8 cellular contexts compared by ENCODE assay signal in genomic region chr6:34237722-34238506, GRCh38. TPM values are rescaled to one million over a fixed set of nuclear protein-coding genes. Genes with fewer than 3 reads are reported as not detected.
DNase-seq lines count a peak whose midpoint lies in the region; ATAC-seq and TF ChIP-seq lines count a peak whose summit lies in the region.

No MANE protein-coding gene starts in this region.

- peak overlapping the region; percentile 88 for H2AK5ac ChIP-seq in neuronal stem cell (ENCODE audit: low read depth, low read length)

- WGBS in neuronal stem cell (ENCODE audit: extremely low coverage in 2 of 2, insufficient read length in 2 of 2, insufficient replicate concordance in 1 of 2), 2 donors, result no CpG with 5 or more reads among the region's 64 CpGs

- no peak overlapping the region for H4K91ac ChIP-seq in neuronal stem cell (ENCODE audit: low read depth, low read length, poor library complexity)

- H3K9me3 ChIP-seq in HCT116 (ENCODE audit: control insufficient read depth in 1 of 2, insufficient read depth in 1 of 2, low read depth in 1 of 2, low read length in 2 of 2) (no peaks in the 10 kb centered on the region), neuronal stem cell (replicated peaks in 1 of 2; ENCODE audit: control insufficient read depth in 2 of 2, insufficient read depth in 1 of 2, low read depth in 1 of 2, low read length in 2 of 2) (no peaks in the 10 kb centered on the region), vagina (no peaks in the 10 kb centered on the region)

- H3K14ac ChIP-seq in neuronal stem cell (ENCODE audit: low read length), result peak overlapping the region; percentile 33

- no peak overlapping the region for H4K8ac ChIP-seq in neuronal stem cell (ENCODE audit: low read depth, low read length)

- no peak overlapping the region for H2BK15ac ChIP-seq in neuronal stem cell (ENCODE audit: low read length)

- ATAC-seq in HCT116, result no peak
- no peak for ATAC-seq in foreskin keratinocyte
- no peak for ATAC-seq in HG02623 (IDR thresholded peaks at IDR 0.05; ENCODE audit: unreplicated experiment)

- RAD21 ChIA-PET in HCT116 (lab: Charles Lee; ENCODE audit: low non-redundant PET in 1 of 2, low total read pairs in 2 of 2, uncharacterized antibody in 2 of 2, unreplicated experiment in 2 of 2), result no interaction called here

- CTCF ChIA-PET in HCT116 (lab: Charles Lee), result interaction anchor here (1.7 kb wide), 1 partner anchor 42 kb away, joined by 5 read pairs; no protein-coding TSS in a partner anchor

- TF ChIP-seq CTCF in HCT116 (IDR thresholded peaks at IDR 0.05 in 2 of 3, conservative IDR thresholded peaks at IDR 0.05 in 1 of 3; ENCODE audit: borderline replicate concordance in 1 of 3, insufficient read depth in 1 of 3, low read depth in 2 of 3, low read length in 2 of 3) (peak in 1 of 3 experiments; percentile 38; a peak in 3 of 6 replicates), foreskin keratinocyte (conservative IDR thresholded peaks at IDR 0.05) (peak; percentile 47), vagina (IDR thresholded peaks at IDR 0.05) (peak in 1 of 3 experiments; percentile 8)

- no peaks in the 10 kb centered on the region for H3K27me3 ChIP-seq in HCT116 (ENCODE audit: insufficient read depth, low read length)
- no peaks in the 10 kb centered on the region for H3K27me3 ChIP-seq in foreskin keratinocyte
- no peaks in the 10 kb centered on the region for H3K27me3 ChIP-seq in neuronal stem cell (ENCODE audit: control insufficient read depth in 3 of 3, insufficient read depth in 3 of 3, low read depth in 1 of 3, low read length in 3 of 3)
- H3K27me3 ChIP-seq in vagina, result no peaks in the 10 kb centered on the region

- peak overlapping the region; percentile 36 for H2BK12ac ChIP-seq in neuronal stem cell (ENCODE audit: low read length)

- no peak overlapping the region for H2BK120ac ChIP-seq in neuronal stem cell (ENCODE audit: low read depth, low read length)

- peak overlapping the region; percentile 84 for H3K4ac ChIP-seq in neuronal stem cell (ENCODE audit: low read length)

- H3K79me2 ChIP-seq in HCT116 (ENCODE audit: insufficient read depth, low read length), result peaks cover 60% of the 10 kb centered on the region

- H3K4me2 ChIP-seq in HCT116 (ENCODE audit: low read length), result peak overlapping the region; percentile 87
- H3K4me2 ChIP-seq in neuronal stem cell (ENCODE audit: insufficient read depth, low read length, poor library complexity, severe bottlenecking), result peak overlapping the region; percentile 71

- intact Hi-C loops in HCT116 (cut with micrococcal nuclease), result no loop called here
- intact Hi-C loops in vagina (cut with DNase I), result no loop called here

- H3K27ac ChIP-seq in HCT116 (ENCODE audit: low read depth, low read length), result peak overlapping the region; percentile 95
- peak overlapping the region; percentile 74 for H3K27ac ChIP-seq in foreskin keratinocyte
- peak overlapping the region; percentile 69 for H3K27ac ChIP-seq in neuronal stem cell (replicated peaks; ENCODE audit: low read length)
- H3K27ac ChIP-seq in vagina, result peak overlapping the region; percentile 75

- H3K9me2 ChIP-seq in HCT116 (ENCODE audit: insufficient read depth), result no peaks in the 10 kb centered on the region

- H3K36me3 ChIP-seq in HCT116 (ENCODE audit: control insufficient read depth in 1 of 2, insufficient read depth in 2 of 2, low read length in 2 of 2) (peaks cover 13 to 48% of the 10 kb centered on the region in 2 experiments; a peak in 2 of 4 replicates), neuronal stem cell (replicated peaks in 1 of 2; ENCODE audit: control insufficient read depth in 2 of 2, insufficient read depth in 2 of 2, low read length in 2 of 2) (peaks cover 23 to 42% of the 10 kb centered on the region in 2 donors), vagina (peaks cover 0 to 8% of the 10 kb centered on the region in 2 donors)

- peak overlapping the region; percentile 95 for H3K18ac ChIP-seq in neuronal stem cell (ENCODE audit: low read length)

- no peak for TF ChIP-seq RAD21 in HCT116 (IDR thresholded peaks at IDR 0.05; ENCODE audit: low read depth)

- H3K4me1 ChIP-seq in HCT116 (ENCODE audit: control insufficient read depth in 1 of 2, insufficient read depth in 2 of 2, low read length in 2 of 2) (peaks cover 45 to 81% of the 10 kb centered on the region in 2 experiments), foreskin keratinocyte (peaks cover 20% of the 10 kb centered on the region), neuronal stem cell (ENCODE audit: control insufficient read depth in 2 of 2, insufficient read depth in 1 of 2, low read depth in 1 of 2, low read length in 2 of 2) (peaks cover 2 to 19% of the 10 kb centered on the region in 2 donors), vagina (peaks cover 19% of the 10 kb centered on the region)

- H4K20me1 ChIP-seq in HCT116 (ENCODE audit: insufficient read depth), result peaks cover 15% of the 10 kb centered on the region; the same call in 1 of the 2 replicates

- BruUV-seq in HCT116 (replicated peaks; lab: Mats Ljungman, UMichigan), result no TSS peak

- H2AFZ ChIP-seq in HCT116 (ENCODE audit: low read depth, low read length, poor library complexity, severe bottlenecking) (no peak overlapping the region), neuronal stem cell (ENCODE audit: low read length) (peak overlapping the region; percentile 92)

- POLR2A ChIA-PET in HCT116 (lab: Charles Lee), result interaction anchor here (1.7 to 1.9 kb wide), 3 partner anchors 10 to 29 kb away, joined by 8 to 46 read pairs (median 15); partner anchors contain the start of gene SMIM29

- in situ Hi-C loops in Caki2 (cut with HindIII; ENCODE audit: low pct_unique_long_range_greater_than_20kb, low sequenced_read_pairs), result no loop called here

- peak overlapping the region; percentile 66 for H2BK5ac ChIP-seq in neuronal stem cell (ENCODE audit: low read length)

- DNase-seq in Caki2 (ENCODE audit: low read depth), result peak; percentile 68
- DNase-seq in HCT116 (ENCODE audit: low read depth, low spot score), result no peak
- peak; percentile 84 for DNase-seq in OCI-M1 (lab: John Stamatoyannopoulos, UW)
- DNase-seq in activated T-helper 1 cell treated with anti-CD3 and anti-CD28 coated beads, Interleukin-2, amount 50 U/mL, for 16 hours (ENCODE audit: low read depth in 1 of 2, low spot score in 1 of 2), result peak; percentile 32 to 71
- DNase-seq in foreskin keratinocyte, result no peak
- no peak for DNase-seq in neuronal stem cell (ENCODE audit: low spot score)
- DNase-seq in vagina (ENCODE audit: extremely low spot score in 2 of 2), result no peak

- peak overlapping the region; percentile 6 for H3K23ac ChIP-seq in neuronal stem cell (ENCODE audit: low read depth, low read length, poor library complexity)

- peaks cover 5% of the 10 kb centered on the region for H3K79me1 ChIP-seq in neuronal stem cell (ENCODE audit: low read depth, low read length)

- H3K4me3 ChIP-seq in HCT116 (replicated peaks in 1 of 2; ENCODE audit: low read depth in 1 of 2, low read length in 2 of 2) (peak overlapping the region; percentile 69 to 93), neuronal stem cell (ENCODE audit: low read length in 2 of 2) (peak overlapping the region; percentile 85 to 91), vagina (peak overlapping the region; percentile 47 to 68)

- H3K9ac ChIP-seq in HCT116 (ENCODE audit: low read length) (peak overlapping the region; percentile 93), neuronal stem cell (ENCODE audit: low read depth, low read length, poor library complexity) (peak overlapping the region; percentile 94)

- TF ChIP-seq POLR2A in HCT116 (IDR thresholded peaks at IDR 0.05; ENCODE audit: borderline replicate concordance, extremely low read depth, insufficient read depth, insufficient read length) (no peak), vagina (IDR thresholded peaks at IDR 0.05) (no peak)

TF ChIP-seq in HCT116, 20 proteins besides CTCF, POLR2A, EP300 and RAD21:
- TF ChIP-seq ZFX (IDR thresholded peaks at IDR 0.05) (peak; percentile 69), EGR1 (IDR thresholded peaks at IDR 0.05; ENCODE audit: low read depth) (no peak), POLR2AphosphoS5 (IDR thresholded peaks at IDR 0.05; ENCODE audit: low read depth, low read length) (peak; percentile 65)
TF ChIP-seq in HCT116: peak in this region for 2.

RNA-seq across cellular contexts. Expression of gene HMGA1, which starts 1.2 kb away (rescaled TPM):
- total RNA-seq in Caki2 (2014; rRNA removed; shearing (Covaris generic); ENCODE audit: low replicate concordance), result 217 and 265 TPM in 2 replicates
- 2,459 TPM for total RNA-seq in HCT116 (2021; ENCODE audit: unreplicated experiment)
- polyA plus RNA-seq in HCT116 (2012), result 2,754 and 2,816 TPM in 2 replicates
- total RNA-seq in foreskin keratinocyte, result 534 and 554 TPM in 2 replicates
- polyA plus RNA-seq in foreskin keratinocyte, result 907 and 927 TPM in 2 replicates
- polyA plus RNA-seq in neuronal stem cell (2013, experiment 1 of 2), result 2,319 TPM
- 2,280 TPM for polyA plus RNA-seq in neuronal stem cell (2013, experiment 2 of 2)
- total RNA-seq in vagina, result 65.6 TPM

RNA-seq across cellular contexts. Expression of gene SMIM29, which starts 10.9 kb away (rescaled TPM):
- 57.0 and 64.2 TPM in 2 replicates for total RNA-seq in Caki2 (2014; rRNA removed; shearing (Covaris generic); ENCODE audit: low replicate concordance)
- 25.1 TPM for total RNA-seq in HCT116 (2021; ENCODE audit: unreplicated experiment)
- 31.5 and 35.5 TPM in 2 replicates for polyA plus RNA-seq in HCT116 (2012)
- 47.8 and 62.3 TPM in 2 replicates for total RNA-seq in foreskin keratinocyte
- polyA plus RNA-seq in foreskin keratinocyte, result 63.3 and 83.1 TPM in 2 replicates
- polyA plus RNA-seq in neuronal stem cell (2013, experiment 1 of 2), result 6.3 TPM
- 6.1 TPM for polyA plus RNA-seq in neuronal stem cell (2013, experiment 2 of 2)
- total RNA-seq in vagina, result 22.3 TPM

Comparison
In these comparisons a context has a peak if more than half of its experiments do, and no peak if none do; other contexts are left out.
1. DNase-seq: peak in Caki2 (single experiment), OCI-M1 (single experiment) and activated T-helper 1 cell treated with anti-CD3 and anti-CD28 coated beads, Interleukin-2, amount 50 U/mL, for 16 hours (2 of 2); none in HCT116 (single experiment), foreskin keratinocyte (0 of 2), neuronal stem cell (single experiment) and vagina (0 of 2).
2. Peak in every context shown above with its lines, with median percentiles within 50 percentile points of each other: H3K27ac ChIP-seq and H3K4me3 ChIP-seq.